In the genomic region with DNA sequence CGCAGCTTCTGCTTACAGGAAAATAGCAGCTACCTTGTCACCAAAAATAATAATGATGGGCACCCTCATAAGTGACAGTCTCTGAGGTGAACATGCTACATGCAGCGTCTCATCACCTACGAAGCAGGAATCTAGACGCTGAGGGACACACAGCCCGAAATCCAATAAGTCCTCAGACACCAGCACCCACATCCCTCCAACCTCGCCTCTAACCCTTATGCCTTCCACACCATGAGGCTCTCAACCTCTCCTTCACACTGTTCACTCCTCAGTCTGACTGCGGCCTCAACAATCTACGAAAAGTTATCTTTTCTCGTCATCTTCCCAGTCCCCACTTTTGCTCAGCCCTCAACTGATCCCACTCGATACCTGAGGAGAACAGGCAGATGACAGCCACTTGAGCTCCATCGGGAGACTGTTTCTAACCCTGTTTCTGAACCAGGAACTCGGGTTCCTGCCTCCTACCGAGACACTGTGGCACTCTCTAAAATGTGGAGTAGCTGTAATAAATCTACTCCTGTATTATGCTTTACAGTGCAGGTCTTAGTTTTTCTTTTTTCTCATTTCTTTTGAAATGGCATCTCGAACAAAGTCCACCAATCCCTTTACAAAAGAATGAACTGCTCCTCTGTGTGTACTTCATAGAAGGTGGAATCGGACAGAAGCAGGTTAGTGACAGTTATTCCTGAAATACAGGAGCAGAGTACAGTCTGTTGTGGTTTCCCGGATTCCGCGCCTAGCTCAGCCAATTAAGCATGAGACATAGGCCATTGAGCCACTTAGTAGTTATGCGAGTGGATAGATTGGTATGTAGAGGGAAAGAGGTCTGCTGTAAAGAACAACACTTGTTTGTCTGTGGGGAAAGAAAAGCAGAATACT, we compare ENCODE assay signal across 8 cellular contexts. TPM values are rescaled to one million over a fixed set of nuclear protein-coding genes. Genes with fewer than 3 reads are reported as not detected.
DNase-seq lines count a peak whose midpoint lies in the region; ATAC-seq, FAIRE-seq and TF ChIP-seq lines count a peak whose summit lies in the region.
"Not testable (repeated sequence)": the region's sequence is repeated elsewhere in the genome, so short reads cannot be mapped to it uniquely, and the experiment has no call there.

No MANE protein-coding gene starts in this region.

- not testable (repeated sequence) for H3K27me3 Mint-ChIP-seq in T-cell; endodermal cell (ENCODE audit: insufficient read depth); neural progenitor cell (ENCODE audit: insufficient read depth, low read depth)

- 86 to 89% (median 88%) methylated on average over 13 to 15 of the region's 19 CpGs for WGBS in adrenal gland, 4 donors
- 93 to 94% methylated on average over 11 to 13 of the region's 19 CpGs for WGBS in endodermal cell (ENCODE audit: insufficient coverage in 1 of 2, insufficient read length in 1 of 2), 2 experiments

- not testable (repeated sequence) for H3K9me3 ChIP-seq in HUES48 (ENCODE audit: control insufficient read depth, insufficient read depth, low read length); adrenal gland (replicated peaks in 1 of 3); endodermal cell (ENCODE audit: control insufficient read depth, low read length); keratinocyte (ENCODE audit: control insufficient read depth, low read depth, low read length); neural progenitor cell (ENCODE audit: low read depth); subcutaneous abdominal adipose tissue (ENCODE audit: control insufficient read depth in 5 of 5, low read length in 5 of 5)

- H3K4me1 ChIP-seq in HUES48 (ENCODE audit: control insufficient read depth, insufficient read depth, low read length); endodermal cell (ENCODE audit: control insufficient read depth, insufficient read depth, low read length); keratinocyte (ENCODE audit: control insufficient read depth, extremely low read depth, insufficient read depth, low read length): not testable (repeated sequence)
- peaks cover 17 to 20% of the 10 kb centered on the region in 2 donors for H3K4me1 ChIP-seq in adrenal gland (replicated peaks in 1 of 2)
- peaks cover 11% of the 10 kb centered on the region for H3K4me1 ChIP-seq in neural progenitor cell
- peaks cover 0 to 25% (median 20%) of the 10 kb centered on the region in 5 donors for H3K4me1 ChIP-seq in subcutaneous abdominal adipose tissue (ENCODE audit: control insufficient read depth in 5 of 5, insufficient read depth in 5 of 5, low read length in 5 of 5)

- POLR2A ChIA-PET in BJ (lab: Charles Lee): not testable (repeated sequence)
- POLR2A ChIA-PET in T-cell (lab: Charles Lee): interaction anchor here (0.6 to 0.7 kb wide), 3 partner anchors 8 to 583 kb away, joined by 3 read pairs; no protein-coding TSS in a partner anchor

- H3K27ac ChIP-seq in HUES48 (ENCODE audit: low read depth, low read length); neural progenitor cell: not testable (repeated sequence)
- H3K27ac ChIP-seq in adrenal gland: peak overlapping the region in 4 of 5 donors; percentile 89 to 93 (median 92)
- H3K27ac ChIP-seq in endodermal cell (ENCODE audit: low read depth, low read length): peak overlapping the region; percentile 36
- peak overlapping the region; percentile 97 for H3K27ac ChIP-seq in keratinocyte (ENCODE audit: control insufficient read depth, insufficient read depth, low read length)
- H3K27ac ChIP-seq in subcutaneous abdominal adipose tissue (ENCODE audit: low read depth, low read length): peak overlapping the region; percentile 92

- not testable (repeated sequence) for H3K36me3 ChIP-seq in BJ (ENCODE audit: control insufficient read depth, insufficient read depth, low read length); keratinocyte (ENCODE audit: control insufficient read depth in 2 of 2, extremely low read depth in 1 of 2, insufficient read depth in 2 of 2, low read length in 2 of 2); neural progenitor cell; subcutaneous abdominal adipose tissue (ENCODE audit: control insufficient read depth in 5 of 5, insufficient read depth in 5 of 5, low read length in 5 of 5)
- H3K36me3 ChIP-seq in HUES48 (ENCODE audit: control insufficient read depth, insufficient read depth, low read length): peaks cover 13% of the 10 kb centered on the region
- H3K36me3 ChIP-seq in adrenal gland (replicated peaks in 1 of 2): peaks cover 0 to 12% of the 10 kb centered on the region in 2 donors
- peaks cover 17% of the 10 kb centered on the region for H3K36me3 ChIP-seq in endodermal cell (ENCODE audit: control insufficient read depth, insufficient read depth, low read length)

- H3K27ac Mint-ChIP-seq in T-cell (peak overlapping the region; percentile 97 to 99), endodermal cell (peak overlapping the region; percentile 98), neural progenitor cell (peak overlapping the region; percentile 97)

- not testable (repeated sequence) for TF ChIP-seq POLR2A in adrenal gland (IDR thresholded peaks at IDR 0.05)

- dilution Hi-C loops in keratinocyte (cut with MboI; ENCODE audit: extremely low pct_ligation_motif_present, low sequenced_read_pairs): not testable (repeated sequence)

- FAIRE-seq in keratinocyte (lab: Jason Lieb, UNC): not testable (repeated sequence)

- H3K4me3 ChIP-seq in BJ (ENCODE audit: low read depth, low read length) (peak overlapping the region; percentile 100), HUES48 (ENCODE audit: low read depth, low read length) (peak overlapping the region; percentile 79), adrenal gland (peak overlapping the region in 3 of 4 donors; percentile 33 to 93 (median 72)), endodermal cell (ENCODE audit: low read length) (peak overlapping the region; percentile 100), keratinocyte (ENCODE audit: control insufficient read depth in 2 of 3, extremely low read depth in 1 of 3, insufficient read depth in 2 of 3, low read depth in 1 of 3, low read length in 3 of 3) (peak overlapping the region; percentile 94 to 98 (median 96)), neural progenitor cell (peak overlapping the region; percentile 75), subcutaneous abdominal adipose tissue (ENCODE audit: low read depth in 1 of 5, low read length in 5 of 5) (peak overlapping the region; percentile 71 to 99 (median 96))

- H3K36me3 Mint-ChIP-seq in T-cell; endodermal cell (ENCODE audit: low read depth); neural progenitor cell: not testable (repeated sequence)

- H3K27me3 ChIP-seq in BJ (ENCODE audit: control insufficient read depth, insufficient read depth, low read length); HUES48 (ENCODE audit: control insufficient read depth, insufficient read depth, low read length); adrenal gland; endodermal cell (ENCODE audit: control insufficient read depth, insufficient read depth, low read length, poor library complexity, severe bottlenecking); keratinocyte (ENCODE audit: control insufficient read depth, extremely low read depth, insufficient read depth, low read length); neural progenitor cell; subcutaneous abdominal adipose tissue (ENCODE audit: control insufficient read depth in 5 of 5, insufficient read depth in 4 of 5, low read length in 5 of 5): not testable (repeated sequence)

- H3K9ac ChIP-seq in HUES48 (ENCODE audit: low read depth, low read length) (peak overlapping the region; percentile 25; the same call in 1 of the 2 replicates), endodermal cell (ENCODE audit: extremely low read depth, low read length, poor library complexity, severe bottlenecking) (peak overlapping the region; percentile 99), keratinocyte (ENCODE audit: control insufficient read depth, extremely low read depth, insufficient read depth, low read length) (peak overlapping the region; percentile 99)
- not testable (repeated sequence) for H3K9ac ChIP-seq in neural progenitor cell; subcutaneous abdominal adipose tissue (ENCODE audit: low read length in 5 of 5)

- H3K4me2 ChIP-seq in keratinocyte (ENCODE audit: control insufficient read depth, extremely low read depth, insufficient read depth, low read depth, low read length): peak overlapping the region; percentile 51
- H3K4me2 ChIP-seq in neural progenitor cell: peak overlapping the region; percentile 82

- H4K20me1 ChIP-seq in keratinocyte (ENCODE audit: control insufficient read depth, extremely low read depth, insufficient read depth, low read length); neural progenitor cell (ENCODE audit: low read depth): not testable (repeated sequence)

- DNase-seq in BJ (ENCODE audit: low read depth); T-cell; adrenal gland; endodermal cell; keratinocyte (ENCODE audit: low read depth, low spot score); neural progenitor cell (ENCODE audit: low spot score): not testable (repeated sequence)

- peak overlapping the region; percentile 65 for H2AFZ ChIP-seq in keratinocyte (ENCODE audit: control insufficient read depth, low read length)
- not testable (repeated sequence) for H2AFZ ChIP-seq in neural progenitor cell (replicated peaks)

- H3K4me3 Mint-ChIP-seq in T-cell (peak overlapping the region; percentile 99), endodermal cell (peak overlapping the region; percentile 91), neural progenitor cell (peak overlapping the region; percentile 100)

- ATAC-seq in T-cell (replicated peaks in 1 of 4): not testable (repeated sequence)

- not testable (repeated sequence) for H3K9me3 Mint-ChIP-seq in T-cell, endodermal cell, neural progenitor cell

- not testable (repeated sequence) for H3K9me1 ChIP-seq in keratinocyte (ENCODE audit: control insufficient read depth, extremely low read depth, insufficient read depth, low read length)

- peaks cover 35 to 41% (median 36%) of the 10 kb centered on the region in 3 donors for H3K4me1 Mint-ChIP-seq in T-cell
- not testable (repeated sequence) for H3K4me1 Mint-ChIP-seq in endodermal cell
- H3K4me1 Mint-ChIP-seq in neural progenitor cell: peaks cover 15% of the 10 kb centered on the region

- CTCF ChIA-PET in BJ (lab: Yijun Ruan, JAX); T-cell (lab: Charles Lee): not testable (repeated sequence)

- TF ChIP-seq CTCF in BJ (IDR thresholded peaks at IDR 0.05; ENCODE audit: insufficient read depth, low read depth, low read length); adrenal gland (IDR thresholded peaks at IDR 0.05); endodermal cell (conservative IDR thresholded peaks at IDR 0.05); keratinocyte (optimal IDR thresholded peaks at IDR 0.05 in 1 of 3, IDR thresholded peaks at IDR 0.05 in 1 of 3, conservative IDR thresholded peaks at IDR 0.05 in 1 of 3; ENCODE audit: extremely low read depth in 1 of 3, insufficient read depth in 2 of 3, low read length in 3 of 3); neural progenitor cell (IDR thresholded peaks at IDR 0.05): not testable (repeated sequence)

- H3K79me2 ChIP-seq in keratinocyte (ENCODE audit: control insufficient read depth, insufficient read depth, low read length): peaks cover 27% of the 10 kb centered on the region
- H3K79me2 ChIP-seq in neural progenitor cell (ENCODE audit: low read depth): peaks cover 30% of the 10 kb centered on the region

- not testable (repeated sequence) for H3F3A ChIP-seq in neural progenitor cell (ENCODE audit: low read depth)

- intact Hi-C loops in adrenal gland (cut with DNase I): not testable (repeated sequence)

RNA-seq across cellular contexts. Expression of gene EAPP, which starts 0.9 kb away (rescaled TPM):
- polyA plus RNA-seq in BJ (2011; rRNA removed): 26.7 and 46.7 TPM in 2 replicates
- 12.1 and 16.3 TPM in 2 replicates for polyA minus RNA-seq in BJ (2011; rRNA and poly(A)+ RNA removed)
- 10 to 100 TPM; 48.9 to 77.7 (median 53.6) TPM for total RNA-seq in T-cell
- total RNA-seq in adrenal gland: 10 to 100 TPM; 26.2 to 66.8 (median 41.0) TPM
- polyA plus RNA-seq in adrenal gland: 10 to 100 TPM; 29.5 to 79.6 (median 29.7) TPM
- total RNA-seq in endodermal cell: 10 to 100 TPM; 34.7 to 38.6 TPM
- 46.6 TPM for polyA plus RNA-seq in endodermal cell (2013, experiment 1 of 2)
- polyA plus RNA-seq in endodermal cell (2013, experiment 2 of 2): 42.3 TPM
- polyA plus RNA-seq in keratinocyte: 23.0 to 45.3 TPM (median 26.7 TPM) in 3 replicates
- 36.8 TPM for polyA plus RNA-seq in keratinocyte (2011; ENCODE audit: low read depth)
- 27.7 and 53.9 TPM in 2 replicates for polyA plus RNA-seq in keratinocyte (2011; cell fraction: cytosol; rRNA removed)
- polyA plus RNA-seq in keratinocyte (2011; cell fraction: nucleus; rRNA removed): 19.9 and 29.8 TPM in 2 replicates
- polyA plus RNA-seq in keratinocyte (2012; ENCODE audit: low replicate concordance): 26.9 and 32.8 TPM in 2 replicates
- 5.0 to 21.2 TPM (median 9.2 TPM) in 3 replicates for polyA minus RNA-seq in keratinocyte
- 16.7 TPM for polyA minus RNA-seq in keratinocyte (2011; cell fraction: cytosol; rRNA and poly(A)+ RNA removed)
- 5.8 and 11.2 TPM in 2 replicates for polyA minus RNA-seq in keratinocyte (2011; cell fraction: nucleus; rRNA and poly(A)+ RNA removed)
- 51.4 and 79.6 TPM in 2 replicates for total RNA-seq in neural progenitor cell (ENCODE audit: low replicate concordance)
